In genomic region chr11:120172054-120172881, GRCh38 we compare ENCODE assay signal across 8 cellular contexts. TPM values are rescaled to one million over a fixed set of nuclear protein-coding genes. Genes with fewer than 3 reads are reported as not detected.
DNase-seq lines count a peak whose midpoint lies in the region; ATAC-seq and TF ChIP-seq lines count a peak whose summit lies in the region.

No MANE protein-coding gene starts in this region.

- H3K27me3 Mint-ChIP-seq in brain: peaks cover 18% of the 10 kb centered on the region

- H3K9me3 Mint-ChIP-seq in brain: peaks cover 0 to 8% (median 0%) of the 10 kb centered on the region in 5 experiments

- H3K27ac ChIP-seq in 22Rv1: no peak overlapping the region
- no peak overlapping the region for H3K27ac ChIP-seq in iPS DF 6.9 (ENCODE audit: low read length)
- H3K27ac ChIP-seq in spleen: no peak overlapping the region

- no peaks in the 10 kb centered on the region for H3K36me3 Mint-ChIP-seq in brain

- H3K27me3 ChIP-seq in GM06990 (replicated peaks; ENCODE audit: control insufficient read depth, insufficient read depth, low read length) (no peaks in the 10 kb centered on the region; the same call in none of the 2 replicates), iPS DF 6.9 (ENCODE audit: control insufficient read depth, insufficient read depth, low read length) (peaks cover 40% of the 10 kb centered on the region), spleen (replicated peaks in 1 of 7) (peaks cover 0 to 75% (median 26%) of the 10 kb centered on the region in 7 donors)

- ATAC-seq in GM18861 (IDR thresholded peaks at IDR 0.05; ENCODE audit: unreplicated experiment): no peak

- no peaks in the 10 kb centered on the region for H3K9me3 ChIP-seq in iPS DF 6.9 (ENCODE audit: control insufficient read depth, insufficient read depth, low read length)
- H3K9me3 ChIP-seq in spleen: no peaks in the 10 kb centered on the region

- WGBS in iPS DF 6.9 (ENCODE audit: insufficient coverage, insufficient read length): no CpG with 5 or more reads among the region's 23 CpGs
- WGBS in spleen, 5 donors: 13 to 16% (median 15%) methylated on average over 19 to 23 of the region's 23 CpGs

- DNase-seq in GM06990 (ENCODE audit: extremely low read depth, insufficient read length) (peak; percentile 33), Kasumi-1 (lab: John Stamatoyannopoulos, UW) (peak; percentile 82 to 86), SKM-1 (lab: John Stamatoyannopoulos, UW; ENCODE audit: unreplicated experiment) (peak; percentile 21), iPS DF 6.9 (ENCODE audit: low read depth, low spot score) (peak; percentile 29), spleen (no peak)

- H3K4me1 ChIP-seq in iPS DF 6.9 (ENCODE audit: control insufficient read depth, insufficient read depth, low read length) (no peaks in the 10 kb centered on the region; the same call in 1 of the 2 replicates), spleen (peaks cover 3 to 31% (median 23%) of the 10 kb centered on the region in 6 donors)

- H3K4me3 ChIP-seq in GM06990 (replicated peaks; ENCODE audit: low read depth, low read length) (no peak overlapping the region), iPS DF 6.9 (ENCODE audit: low read length) (no peak overlapping the region), spleen (no peak overlapping the region)

- H3K27ac Mint-ChIP-seq in brain: peak overlapping the region in 2 of 5 experiments; percentile 10 to 77

- no peak for TF ChIP-seq POLR2A in spleen (IDR thresholded peaks at IDR 0.05)

- H3K4me1 Mint-ChIP-seq in brain: peaks cover 26% of the 10 kb centered on the region

- intact Hi-C loops in spleen (cut with DNase I; ENCODE audit: low total_unique reads): loop anchor here (2.0 to 5.0 kb wide), 2 partner anchors 57 to 130 kb away; no protein-coding TSS in a partner anchor

- no peaks in the 10 kb centered on the region for H3K36me3 ChIP-seq in GM06990 (ENCODE audit: control insufficient read depth, insufficient read depth, low read length)
- no peaks in the 10 kb centered on the region for H3K36me3 ChIP-seq in iPS DF 6.9 (ENCODE audit: control insufficient read depth, insufficient read depth, low read length)
- no peaks in the 10 kb centered on the region for H3K36me3 ChIP-seq in spleen

- H3K4me3 Mint-ChIP-seq in brain: peak overlapping the region in 1 of 5 experiments; percentile 32

- TF ChIP-seq CTCF in 22Rv1 (IDR thresholded peaks at IDR 0.05) (peak; percentile 79), GM06990 (IDR thresholded peaks at IDR 0.05; ENCODE audit: insufficient read depth, low read length, poor library complexity, severe bottlenecking) (peak; percentile 80), brain (conservative IDR thresholded peaks at IDR 0.05) (peak; percentile 94 to 97), spleen (IDR thresholded peaks at IDR 0.05 in 8 of 11, conservative IDR thresholded peaks at IDR 0.05 in 3 of 11) (peak; percentile 62 to 87 (median 77))

RNA-seq across cellular contexts. Expression of gene TRIM29, which starts 34.4 kb away (rescaled TPM):
- polyA plus RNA-seq in brain (ENCODE audit: insufficient read depth, low read depth, low replicate concordance) (2.5 TPM), spleen (under 1 TPM; 0.03 to 0.64 (median 0.20) TPM)
- 1 to 10 TPM in 2 of 7 donors, under 1 TPM in 1, not detected in 4; 0.81 to 2.0 (median 1.2) TPM for total RNA-seq in spleen

RNA-seq across cellular contexts. Expression of gene OAF, which starts 38.6 kb away (rescaled TPM):
- 13.7 TPM for polyA plus RNA-seq in brain (ENCODE audit: insufficient read depth, low read depth, low replicate concordance)
- total RNA-seq in spleen: 100 to 1,000 TPM in 1 of 7 donors, 10 to 100 TPM in 6; 28.3 to 148 (median 82.6) TPM
- polyA plus RNA-seq in spleen: 10 to 100 TPM; 10.6 to 44.1 (median 20.5) TPM
